33 cellular contexts compared by ENCODE assay signal in genomic region chr10:112553315-112553714, GRCh38.
DNase-seq lines count a peak whose midpoint lies in the region; ATAC-seq, FAIRE-seq and TF ChIP-seq lines count a peak whose summit lies in the region.
"Had no signal": no experiment of that assay in that cellular context is flagged by ENCODE, and none has a peak within 500 bp of the region (broad histone marks: within the 10 kb centered on the region; RNA-seq: fewer than 3 reads in every experiment).

No MANE protein-coding gene starts in this region.

- POLR2A ChIA-PET in HepG2 (lab: Yijun Ruan, JAX) (no interaction called here), HCT116 (lab: Charles Lee) (no interaction called here), K562 (lab: Yijun Ruan, JAX) (interaction anchor here (0.6 kb wide), 1 partner anchor 907 kb away, joined by 3 read pairs; no protein-coding TSS in a partner anchor)

- DNase-seq in HepG2 (ENCODE audit: low spot score): no peak
- no peak for DNase-seq in right lobe of liver
- no peak for DNase-seq in HCT116 (ENCODE audit: low read depth, low spot score)
- DNase-seq in K562 (ENCODE audit: extremely low read depth in 1 of 4, low spot score in 3 of 4): no peak
- no peak for DNase-seq in activated naive CD4-positive, alpha-beta T cell treated with Interleukin-2 at 50 U/mL for 16 hours
- DNase-seq in NCI-H345 (lab: John Stamatoyannopoulos, UW): no peak
- DNase-seq: 8988T; ACHN; AML-193; BE2C; C1 segment of cervical spinal cord; Caco-2; Calu3; CD4-positive, alpha-beta memory T cell; CD4-positive, alpha-beta T cell; CD4-positive, CD25-positive, alpha-beta regulatory T cell; CD8-positive, alpha-beta memory T cell; CD8-positive, alpha-beta T cell; COR-L47; DMS 273 treated with DMSO at 0.1 percent for 48 hours; DMS153; DMS53; DMS79; DMS79 treated with DMSO at 0.1 percent for 48 hours; DND-41; EL had no signal

- no peak overlapping the region for H3K27ac ChIP-seq in HepG2 (ENCODE audit: extremely low read length, insufficient read depth, low read length)
- H3K27ac ChIP-seq in right lobe of liver: no peak overlapping the region
- no peak overlapping the region for H3K27ac ChIP-seq in HCT116 (ENCODE audit: low read depth, low read length)
- H3K27ac ChIP-seq in K562 (ENCODE audit: extremely low read depth, low read depth, low read length): no peak overlapping the region
- H3K27ac ChIP-seq: 22Rv1; A549; BLaER1; BLaER1 treated with 17β-estradiol and CSF1 and Interleukin-3, amounts not matched to agents 10 nM and 100 nM; C4-2B had no signal

- no peaks in the 10 kb centered on the region for H3K9me1 ChIP-seq in K562 (ENCODE audit: control insufficient read depth, insufficient read depth, low read length)

- no peak overlapping the region for H3K9ac ChIP-seq in HepG2 (ENCODE audit: insufficient read depth, low read depth, low read length)
- no peak overlapping the region for H3K9ac ChIP-seq in HCT116 (ENCODE audit: low read length)
- no peak overlapping the region for H3K9ac ChIP-seq in K562 (ENCODE audit: insufficient read depth in 1 of 2, low read depth in 2 of 2, low read length in 2 of 2)
- H3K9ac ChIP-seq: BLaER1; BLaER1 treated with 17β-estradiol and CSF1 and Interleukin-3, amounts not matched to agents 10 nM and 100 nM had no signal

- TF ChIP-seq CTCF in HepG2 (CRISPR knock-in tag; IDR thresholded peaks at IDR 0.05) (no peak), right lobe of liver (IDR thresholded peaks at IDR 0.05) (no peak), HCT116 (IDR thresholded peaks at IDR 0.05 in 2 of 3, conservative IDR thresholded peaks at IDR 0.05 in 1 of 3; ENCODE audit: borderline replicate concordance in 1 of 3, insufficient read depth in 1 of 3, low read depth in 2 of 3, low read length in 2 of 3) (no peak), K562 (IDR thresholded peaks at IDR 0.05 in 2 of 3, conservative IDR thresholded peaks at IDR 0.05 in 1 of 3; ENCODE audit: insufficient read depth in 2 of 3, low read depth in 1 of 3, low read length in 3 of 3) (no peak)

- no peak for FAIRE-seq in HepG2 (lab: Jason Lieb, UNC)
- no peak for FAIRE-seq in K562 (lab: Jason Lieb, UNC)
- FAIRE-seq: A204.1, A549, D721Med had no signal

- RAD21 ChIA-PET in HCT116 (lab: Charles Lee; ENCODE audit: low non-redundant PET in 1 of 2, low total read pairs in 2 of 2, uncharacterized antibody in 2 of 2, unreplicated experiment in 2 of 2): no interaction called here

- 97% methylated on average over 3 of the region's 3 CpGs for WGBS in HepG2 (ENCODE audit: low lambda C conversion rate)
- WGBS in right lobe of liver (ENCODE audit: insufficient coverage, low coverage, low lambda C conversion rate, missing lambda C conversion rate): 85% methylated on average over 3 of the region's 3 CpGs
- 75% methylated on average over 3 of the region's 3 CpGs for WGBS in K562 (ENCODE audit: insufficient coverage, low coverage, missing lambda C conversion rate)

- H3K9me3 ChIP-seq in HepG2 (ENCODE audit: low read length) (no peaks in the 10 kb centered on the region), right lobe of liver (no peaks in the 10 kb centered on the region), HCT116 (ENCODE audit: control insufficient read depth in 1 of 2, insufficient read depth in 1 of 2, low read depth in 1 of 2, low read length in 2 of 2) (peaks cover 0 to 6% of the 10 kb centered on the region in 2 experiments; a peak in 1 of 4 replicates), K562 (replicated peaks; ENCODE audit: control insufficient read depth, insufficient read depth, low read depth, low read length) (no peaks in the 10 kb centered on the region)
- H3K9me3 ChIP-seq: A549; BE2C; BLaER1; BLaER1 treated with 17β-estradiol and CSF1 and Interleukin-3, amounts not matched to agents 10 nM and 100 nM; Caco-2 had no signal

- H2AFZ ChIP-seq in HepG2 (ENCODE audit: low read length) (no peak overlapping the region), HCT116 (ENCODE audit: low read depth, low read length, poor library complexity, severe bottlenecking) (no peak overlapping the region), K562 (ENCODE audit: low read depth, low read length) (no peak overlapping the region)

- H3K4me3 ChIP-seq in HepG2 (replicated peaks in 1 of 3; ENCODE audit: insufficient read depth in 1 of 3, low read depth in 2 of 3, low read length in 3 of 3) (no peak overlapping the region), right lobe of liver (no peak overlapping the region), HCT116 (replicated peaks in 1 of 2; ENCODE audit: low read depth in 1 of 2, low read length in 2 of 2) (no peak overlapping the region), K562 (no peak overlapping the region)
- H3K4me3 ChIP-seq: A549; BLaER1; BLaER1 treated with 17β-estradiol and CSF1 and Interleukin-3, amounts not matched to agents 10 nM and 100 nM had no signal

- peaks cover 20% of the 10 kb centered on the region for H3K4me1 ChIP-seq in HepG2 (ENCODE audit: insufficient read depth, low read length)
- peaks cover 0 to 9% (median 2%) of the 10 kb centered on the region in 4 donors for H3K4me1 ChIP-seq in right lobe of liver
- peaks cover 38 to 50% of the 10 kb centered on the region in 2 experiments for H3K4me1 ChIP-seq in HCT116 (ENCODE audit: control insufficient read depth in 1 of 2, insufficient read depth in 2 of 2, low read length in 2 of 2)
- no peaks in the 10 kb centered on the region for H3K4me1 ChIP-seq in K562 (replicated peaks in 1 of 2; ENCODE audit: control insufficient read depth in 2 of 2, insufficient read depth in 2 of 2, low read length in 2 of 2)
- H3K4me1 ChIP-seq: A549; BE2C; BLaER1; BLaER1 treated with 17β-estradiol and CSF1 and Interleukin-3, amounts not matched to agents 10 nM and 100 nM; Caco-2 had no signal

- no peak for ATAC-seq in HepG2
- no peak for ATAC-seq in right lobe of liver
- no peak for ATAC-seq in HCT116
- ATAC-seq in K562: no peak
- ATAC-seq: A549; CD8-positive, alpha-beta T cell had no signal

- H3K36me3 ChIP-seq in HepG2 (replicated peaks in 1 of 2; ENCODE audit: control insufficient read depth in 1 of 2, insufficient read depth in 2 of 2, low read length in 2 of 2) (no peaks in the 10 kb centered on the region), right lobe of liver (no peaks in the 10 kb centered on the region), HCT116 (ENCODE audit: control insufficient read depth in 1 of 2, insufficient read depth in 2 of 2, low read length in 2 of 2) (peaks cover 0 to 17% of the 10 kb centered on the region in 2 experiments; a peak in 1 of 4 replicates), K562 (ENCODE audit: control insufficient read depth, insufficient read depth, low read length) (no peaks in the 10 kb centered on the region)
- H3K36me3 ChIP-seq: BE2C, BLaER1 had no signal

- in situ Hi-C loops in HepG2 (cut with HindIII; ENCODE audit: extremely low pct_ligation_motif_present, low pct_unique_long_range_greater_than_20kb): loop anchor here (25.0 kb wide), 1 partner anchor 559 kb away; no protein-coding TSS in a partner anchor
- in situ Hi-C loops in K562 (cut with MboI): no loop called here

- TF ChIP-seq POLR2A in HepG2 (IDR thresholded peaks at IDR 0.05; ENCODE audit: insufficient read depth in 1 of 2, low read depth in 2 of 2, low read length in 2 of 2): no peak
- TF ChIP-seq POLR2A in right lobe of liver (IDR thresholded peaks at IDR 0.05): no peak
- no peak for TF ChIP-seq POLR2A in HCT116 (IDR thresholded peaks at IDR 0.05; ENCODE audit: borderline replicate concordance, extremely low read depth, insufficient read depth, insufficient read length)
- no peak for TF ChIP-seq POLR2A in K562 (conservative IDR thresholded peaks at IDR 0.05)

- no peaks in the 10 kb centered on the region for H3K9me2 ChIP-seq in HCT116 (ENCODE audit: insufficient read depth)

- H4K20me1 ChIP-seq in HepG2 (ENCODE audit: insufficient read depth, low read length): no peaks in the 10 kb centered on the region
- H4K20me1 ChIP-seq in HCT116 (ENCODE audit: insufficient read depth): no peaks in the 10 kb centered on the region
- no peaks in the 10 kb centered on the region for H4K20me1 ChIP-seq in K562 (replicated peaks; ENCODE audit: control insufficient read depth, insufficient read depth, low read length)
- H4K20me1 ChIP-seq: BLaER1 had no signal

- H3K79me2 ChIP-seq in HepG2 (ENCODE audit: insufficient read depth, low read length) (no peaks in the 10 kb centered on the region), HCT116 (ENCODE audit: insufficient read depth, low read length) (peaks cover 86% of the 10 kb centered on the region), K562 (ENCODE audit: control insufficient read depth, insufficient read depth, low read length) (no peaks in the 10 kb centered on the region)

- no peak overlapping the region for H3K4me2 ChIP-seq in HepG2 (ENCODE audit: low read depth, low read length)
- no peak overlapping the region for H3K4me2 ChIP-seq in HCT116 (ENCODE audit: low read length)
- H3K4me2 ChIP-seq in K562 (ENCODE audit: insufficient read depth, low read length): no peak overlapping the region
- H3K4me2 ChIP-seq: A549; BLaER1; BLaER1 treated with 17β-estradiol and CSF1 and Interleukin-3, amounts not matched to agents 10 nM and 100 nM had no signal

- no peaks in the 10 kb centered on the region for H3K27me3 ChIP-seq in HepG2 (ENCODE audit: control insufficient read depth in 1 of 2, insufficient read depth in 2 of 2, low read length in 2 of 2)
- H3K27me3 ChIP-seq in right lobe of liver: no peaks in the 10 kb centered on the region
- no peaks in the 10 kb centered on the region for H3K27me3 ChIP-seq in HCT116 (ENCODE audit: insufficient read depth, low read length)
- H3K27me3 ChIP-seq in K562 (ENCODE audit: control insufficient read depth in 2 of 2, insufficient read depth in 2 of 2, low read length in 2 of 2): no peaks in the 10 kb centered on the region
- H3K27me3 ChIP-seq: BE2C; BLaER1; BLaER1 treated with 17β-estradiol and CSF1 and Interleukin-3, amounts not matched to agents 10 nM and 100 nM had no signal

- no TSS peak for BruUV-seq in HepG2 (replicated peaks; lab: Mats Ljungman, UMichigan)
- no TSS peak for BruUV-seq in HCT116 (replicated peaks; lab: Mats Ljungman, UMichigan)
- BruUV-seq in K562 (replicated peaks; lab: Mats Ljungman, UMichigan): no TSS peak

- no peak for TF ChIP-seq EP300 in HepG2 (IDR thresholded peaks at IDR 0.05; ENCODE audit: low read depth in 2 of 2, low read length in 2 of 2)
- TF ChIP-seq EP300 in HepG2 (CRISPR knock-in tag; IDR thresholded peaks at IDR 0.05; ENCODE audit: borderline replicate concordance): no peak
- TF ChIP-seq EP300 in K562 (IDR thresholded peaks at IDR 0.05; ENCODE audit: low read length): no peak

- intact Hi-C loops in HepG2 (cut with micrococcal nuclease; ENCODE audit: unreplicated experiment) (no loop called here), right lobe of liver (cut with DNase I) (no loop called here), HCT116 (cut with micrococcal nuclease) (no loop called here), K562 (cut with micrococcal nuclease) (no loop called here)

- TF ChIP-seq RAD21 in HepG2 (CRISPR knock-in tag; IDR thresholded peaks at IDR 0.05): no peak
- no peak for TF ChIP-seq RAD21 in HCT116 (IDR thresholded peaks at IDR 0.05; ENCODE audit: low read depth)
- no peak for TF ChIP-seq RAD21 in K562 (CRISPR knock-in tag; conservative IDR thresholded peaks at IDR 0.05 in 1 of 2, IDR thresholded peaks at IDR 0.05 in 1 of 2)

- CTCF ChIA-PET in HepG2 (lab: Yijun Ruan, JAX; ENCODE audit: low intra/inter-chr PET ratio, low total read pairs): no interaction called here
- CTCF ChIA-PET in HCT116 (lab: Charles Lee): no interaction called here
- CTCF ChIA-PET in K562 (lab: Yijun Ruan, JAX; ENCODE audit: low intra/inter-chr PET ratio): no interaction called here

Comparison
In these comparisons a context has a peak if more than half of its experiments do, and no peak if none do; other contexts are left out.
1. Of the 241 proteins assayed by ChIP-seq in both HepG2 and K562: peak only in HepG2: none; only in K562: none; in both: ZNF12; in neither: 240.